In genomic region chr2:40433739-40434138, GRCh38 we compare ENCODE assay signal across 20 cellular contexts. TPM values are rescaled to one million over a fixed set of nuclear protein-coding genes. Genes with fewer than 3 reads are reported as not detected.
DNase-seq lines count a peak whose midpoint lies in the region; FAIRE-seq and TF ChIP-seq lines count a peak whose summit lies in the region.
"Had no signal": no experiment of that assay in that cellular context is flagged by ENCODE, and none has a peak within 500 bp of the region (broad histone marks: within the 10 kb centered on the region; RNA-seq: fewer than 3 reads in every experiment).

No MANE protein-coding gene starts in this region.

- peak; percentile 49 for FAIRE-seq in keratinocyte (lab: Jason Lieb, UNC)

- TF ChIP-seq EP300 in SK-N-SH (IDR thresholded peaks at IDR 0.05; ENCODE audit: borderline replicate concordance in 1 of 2, low read depth in 1 of 2, low read length in 1 of 2) (0 out of 4 replicates have a peak, but pooled peaks of 1 of the 2 experiments have one; percentile 21), transverse colon (IDR thresholded peaks at IDR 0.05; ENCODE audit: low read depth) (no peak)

- H3K9ac ChIP-seq in SK-N-SH (peak overlapping the region; percentile 57; the same call in 1 of the 2 replicates), keratinocyte (ENCODE audit: control insufficient read depth, extremely low read depth, insufficient read depth, low read length) (no peak overlapping the region)

- dilution Hi-C loops in keratinocyte (cut with MboI; ENCODE audit: extremely low pct_ligation_motif_present, low sequenced_read_pairs): no loop called here

- peaks cover 20 to 40% of the 10 kb centered on the region in 2 experiments for H3K4me1 ChIP-seq in SK-N-SH (ENCODE audit: control insufficient read depth in 1 of 2, insufficient read depth in 2 of 2, low read depth in 1 of 2, low read length in 1 of 2)
- H3K4me1 ChIP-seq in keratinocyte (ENCODE audit: control insufficient read depth, extremely low read depth, insufficient read depth, low read length): peaks cover 43% of the 10 kb centered on the region
- H3K4me1 ChIP-seq in transverse colon: peaks cover 0 to 23% (median 0%) of the 10 kb centered on the region in 4 donors

- H3K79me2 ChIP-seq in SK-N-SH (ENCODE audit: insufficient read depth) (peaks cover 45% of the 10 kb centered on the region), keratinocyte (ENCODE audit: control insufficient read depth, insufficient read depth, low read length) (no peaks in the 10 kb centered on the region)

- no peak for TF ChIP-seq POLR2A in transverse colon (IDR thresholded peaks at IDR 0.05)

- CTCF ChIA-PET in SK-N-SH (lab: Yijun Ruan, JAX): interaction anchor here (1.1 to 10.9 kb wide), 3 partner anchors 11 to 20 kb away, joined by 3 to 71 read pairs (median 3); partner anchors contain the start of gene SLC8A1

- H3F3A ChIP-seq in SK-N-SH (replicated peaks; ENCODE audit: insufficient read depth): peaks cover 21% of the 10 kb centered on the region

- 21% methylated on average over 1 of the region's 1 CpG for WGBS in SK-N-SH (ENCODE audit: low lambda C conversion rate)
- WGBS in transverse colon (ENCODE audit: low coverage in 1 of 2), 2 donors: 33 to 40% methylated on average over 1 of the region's 1 CpG

- peak; percentile 43 for DNase-seq in NCI-H82 (lab: John Stamatoyannopoulos, UW)
- DNase-seq in NCI-H82 treated with DMSO at 0.1 percent for 48 hours (lab: John Stamatoyannopoulos, UW; ENCODE audit: unreplicated experiment): no peak
- no peak for DNase-seq in SK-N-SH
- DNase-seq in keratinocyte (ENCODE audit: low read depth, low spot score): no peak
- no peak for DNase-seq in transverse colon
- DNase-seq in NCI-H510A (lab: John Stamatoyannopoulos, UW): no peak
- no peak for DNase-seq in NCI-H2227 treated with DMSO at 0.1 percent for 48 hours (lab: John Stamatoyannopoulos, UW)
- no peak for DNase-seq in OCI-M1 (lab: John Stamatoyannopoulos, UW)
- DNase-seq: activated CD4-positive, alpha-beta memory T cell treated with anti-CD3 and anti-CD28 coated beads, Interleukin-2, amount 10 ng/mL, durations not matched to agents 7 days and 5 days; activated naive CD8-positive, alpha-beta T cell treated with anti-CD3 and anti-CD28 coated beads, Interleukin-2, amount 50 U/mL, for 24 hours; caudate nucleus; CD8-positive, alpha-beta memory T cell; hypothalamus; NCI-H1048; NCI-H2171; ovary; spleen had no signal

- intact Hi-C loops in transverse colon (cut with DNase I; ENCODE audit: low total_unique reads): no loop called here

- H3K9me3 ChIP-seq in SK-N-SH (no peaks in the 10 kb centered on the region), keratinocyte (ENCODE audit: control insufficient read depth, low read depth, low read length) (no peaks in the 10 kb centered on the region), transverse colon (no peaks in the 10 kb centered on the region)
- H3K9me3 ChIP-seq: ovary, spleen had no signal

- no peaks in the 10 kb centered on the region for H3K9me2 ChIP-seq in SK-N-SH

- no peak for TF ChIP-seq RAD21 in SK-N-SH (IDR thresholded peaks at IDR 0.05; ENCODE audit: low read length)

- H3K4me2 ChIP-seq in SK-N-SH (peak overlapping the region; percentile 56), keratinocyte (ENCODE audit: control insufficient read depth, extremely low read depth, insufficient read depth, low read depth, low read length) (peak overlapping the region; percentile 28)

- H3K27ac ChIP-seq in SK-N-SH (ENCODE audit: low read depth in 2 of 2, low read length in 1 of 2) (peak overlapping the region; percentile 54 to 94; a peak in 3 of 4 replicates), keratinocyte (ENCODE audit: control insufficient read depth, insufficient read depth, low read length) (peak overlapping the region; percentile 23), transverse colon (peak overlapping the region in 3 of 4 donors; percentile 34 to 68 (median 61))
- H3K27ac ChIP-seq: ovary, spleen, VCaP had no signal

- no peak for TF ChIP-seq CTCF in SK-N-SH (IDR thresholded peaks at IDR 0.05)
- TF ChIP-seq CTCF in keratinocyte (optimal IDR thresholded peaks at IDR 0.05 in 1 of 3, IDR thresholded peaks at IDR 0.05 in 1 of 3, conservative IDR thresholded peaks at IDR 0.05 in 1 of 3; ENCODE audit: extremely low read depth in 1 of 3, insufficient read depth in 2 of 3, low read length in 3 of 3): no peak
- TF ChIP-seq CTCF in transverse colon (IDR thresholded peaks at IDR 0.05): no peak

- in situ Hi-C loops in transverse colon (cut with MboI; ENCODE audit: low pct_ligation_motif_present in 1 of 4, low pct_unique_long_range_greater_than_20kb in 1 of 4, low sequenced_read_pairs in 3 of 4): no loop called here

- no peak overlapping the region for H3K4me3 ChIP-seq in SK-N-SH (ENCODE audit: low read depth in 2 of 2, low read length in 1 of 2)
- H3K4me3 ChIP-seq in keratinocyte (ENCODE audit: control insufficient read depth in 2 of 3, extremely low read depth in 1 of 3, insufficient read depth in 2 of 3, low read depth in 1 of 3, low read length in 3 of 3): no peak overlapping the region
- no peak overlapping the region for H3K4me3 ChIP-seq in transverse colon
- H3K4me3 ChIP-seq: ovary, spleen had no signal

- no peaks in the 10 kb centered on the region for H4K20me1 ChIP-seq in SK-N-SH (ENCODE audit: insufficient read depth)
- no peaks in the 10 kb centered on the region for H4K20me1 ChIP-seq in keratinocyte (ENCODE audit: control insufficient read depth, extremely low read depth, insufficient read depth, low read length)

- H2AFZ ChIP-seq in SK-N-SH (ENCODE audit: low read depth): no peak overlapping the region
- no peak overlapping the region for H2AFZ ChIP-seq in keratinocyte (ENCODE audit: control insufficient read depth, low read length)

- H3K36me3 ChIP-seq in SK-N-SH (replicated peaks in 1 of 2; ENCODE audit: control insufficient read depth in 1 of 2, insufficient read depth in 2 of 2, low read length in 1 of 2) (no peaks in the 10 kb centered on the region), keratinocyte (ENCODE audit: control insufficient read depth in 2 of 2, extremely low read depth in 1 of 2, insufficient read depth in 2 of 2, low read length in 2 of 2) (no peaks in the 10 kb centered on the region), transverse colon (no peaks in the 10 kb centered on the region)
- H3K36me3 ChIP-seq: ovary had no signal

- H3K9me1 ChIP-seq in keratinocyte (ENCODE audit: control insufficient read depth, extremely low read depth, insufficient read depth, low read length): no peaks in the 10 kb centered on the region

- POLR2A ChIA-PET in SK-N-SH (lab: Yijun Ruan, JAX): no interaction called here

- no peaks in the 10 kb centered on the region for H3K27me3 ChIP-seq in SK-N-SH (ENCODE audit: insufficient read depth)
- no peaks in the 10 kb centered on the region for H3K27me3 ChIP-seq in keratinocyte (ENCODE audit: control insufficient read depth, extremely low read depth, insufficient read depth, low read length)
- H3K27me3 ChIP-seq in transverse colon: no peaks in the 10 kb centered on the region
- H3K27me3 ChIP-seq: ovary, spleen had no signal

TF ChIP-seq in SK-N-SH, 30 proteins besides CTCF, POLR2A, EP300 and RAD21:
- TF ChIP-seq GATA2 (CRISPR knock-in tag; IDR thresholded peaks at IDR 0.05) (peak; percentile 29; the same call in 1 of the 2 replicates), RXRA (IDR thresholded peaks at IDR 0.05; ENCODE audit: borderline replicate concordance, low read depth) (no peak), TCF12 (IDR thresholded peaks at IDR 0.05) (peak; percentile 53), PBX3 (IDR thresholded peaks at IDR 0.05) (peak; percentile 61; the same call in 1 of the 2 replicates)
TF ChIP-seq in SK-N-SH: peak in this region for 3.

RNA-seq across cellular contexts. Expression of gene SLC8A1, which starts 18.2 kb away (rescaled TPM):
- polyA plus RNA-seq in SK-N-SH (2012; rRNA removed) (3.2 and 4.6 TPM in 2 replicates), keratinocyte (0.61 to 3.2 TPM (median 2.7 TPM) in 3 replicates)
- 4.1 and 4.4 TPM in 2 replicates for polyA plus RNA-seq in SK-N-SH (2012; cell fraction: cytosol; rRNA removed)
- polyA plus RNA-seq in SK-N-SH (2012; cell fraction: nucleus; rRNA removed): 1.2 and 2.9 TPM in 2 replicates
- 0.06 TPM for polyA plus RNA-seq in keratinocyte (2011; ENCODE audit: low read depth)
- polyA plus RNA-seq in keratinocyte (2011; cell fraction: cytosol; rRNA removed): 0.36 and 0.84 TPM in 2 replicates
- polyA plus RNA-seq in keratinocyte (2011; cell fraction: nucleus; rRNA removed): 1.1 and 1.3 TPM in 2 replicates
- 0.03 and 3.3 TPM in 2 replicates for polyA plus RNA-seq in keratinocyte (2012; ENCODE audit: low replicate concordance)
- polyA minus RNA-seq in keratinocyte: 6.1 to 19.5 TPM (median 7.5 TPM) in 3 replicates
- polyA minus RNA-seq in keratinocyte (2011; cell fraction: cytosol; rRNA and poly(A)+ RNA removed): 4.2 TPM
- polyA minus RNA-seq in keratinocyte (2011; cell fraction: nucleus; rRNA and poly(A)+ RNA removed): 2.5 and 3.5 TPM in 2 replicates
- 10 to 100 TPM; 22.8 to 65.5 (median 42.0) TPM for total RNA-seq in transverse colon
- total RNA-seq: A673 had no signal
- polyA plus RNA-seq: CD8-positive, alpha-beta memory T cell; IgD-negative memory B cell had no signal

Comparison
In these comparisons a context has a peak if more than half of its experiments do, and no peak if none do; other contexts are left out.
1. H3K27ac ChIP-seq: peak in every context shown above with its lines; median percentile 74 in SK-N-SH; 61 in transverse colon; 23 in keratinocyte.